ENCODE assay signal across 20 cellular contexts in the genomic region with DNA sequence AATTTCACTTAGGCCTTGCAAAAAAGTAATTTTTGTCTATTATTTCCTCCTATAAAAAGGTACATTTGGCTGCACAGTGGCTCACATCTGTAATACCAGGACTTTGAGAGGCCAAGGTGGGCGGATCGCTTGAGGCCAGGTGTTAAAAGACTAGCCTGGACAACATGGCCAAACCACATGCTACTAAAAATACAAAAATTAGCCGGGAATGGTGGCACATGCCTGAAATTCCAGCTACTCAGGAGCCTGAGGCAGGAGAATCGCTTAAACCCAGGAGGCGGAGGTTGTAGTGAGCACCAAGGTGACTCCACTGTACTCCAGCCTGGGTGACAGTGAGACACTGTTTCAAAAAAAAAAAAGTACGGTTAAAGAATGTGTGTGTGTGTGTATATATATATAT.
"Had no signal": no experiment of that assay in that cellular context is flagged by ENCODE, and none has a peak within 500 bp of the region (broad histone marks: within the 10 kb centered on the region; RNA-seq: fewer than 3 reads in every experiment).

No MANE protein-coding gene starts in this region.

- H3K9me3 ChIP-seq: MG63, SK-N-SH had no signal

- H3K4me3 ChIP-seq: MG63 had no signal

- DNase-seq: IMR-90, Karpas-422, KG1, MG63, NCI-H1092 treated with DMSO at 0.1 percent for 48 hours, NCI-H1436, NCI-H187, NCI-H2029, NCI-H2081 treated with DMSO at 0.1 percent for 48 hours, NCI-H2171, NCI-H226, NCI-H446, NCI-H510A, NCI-H524 treated with DMSO at 0.1 percent for 48 hours, NCI-H69, NCI-H774, Right ventricle myocardium superior, RPMI8226, SK-N-SH had no signal

- H3K27me3 ChIP-seq: MG63 had no signal

- H3K27ac ChIP-seq: HL-60 had no signal
